14 cellular contexts compared by ENCODE assay signal in the genomic region with DNA sequence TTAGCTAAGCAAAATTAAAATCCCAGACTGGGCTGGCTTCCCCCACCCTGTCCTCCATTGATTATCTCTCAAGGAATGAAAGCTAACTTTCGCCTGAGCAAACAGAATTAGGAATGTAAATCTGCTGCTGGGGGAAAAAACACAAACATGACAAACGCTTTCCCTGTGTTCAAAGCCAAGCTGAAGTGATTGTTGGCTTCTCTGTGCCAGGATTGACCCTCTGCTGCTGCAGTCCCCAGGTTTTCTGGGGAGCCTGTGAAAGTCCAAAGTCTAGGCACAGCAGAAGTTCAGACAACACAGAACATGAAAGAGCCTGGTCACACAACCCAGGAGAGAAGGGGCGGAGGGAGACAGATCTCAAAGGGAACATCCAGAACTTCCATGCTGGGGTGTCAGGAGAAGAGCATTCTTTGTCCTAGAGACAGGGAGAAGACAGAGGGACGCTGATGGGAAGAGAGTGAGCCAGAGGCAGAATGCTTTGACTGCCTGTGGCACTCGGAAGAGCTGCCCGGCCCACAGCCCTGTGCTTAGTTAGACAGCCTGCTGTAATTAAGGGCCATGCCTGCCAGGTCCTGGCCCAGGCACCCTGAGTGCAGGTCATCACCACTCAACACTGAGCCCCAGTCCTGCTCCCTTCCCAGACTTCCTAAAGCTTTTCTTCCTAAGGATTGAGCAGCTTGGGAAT. TPM values are rescaled to one million over a fixed set of nuclear protein-coding genes. Genes with fewer than 3 reads are reported as not detected.
DNase-seq lines count a peak whose midpoint lies in the region; ATAC-seq and TF ChIP-seq lines count a peak whose summit lies in the region.
"Had no signal": no experiment of that assay in that cellular context is flagged by ENCODE, and none has a peak within 500 bp of the region (broad histone marks: within the 10 kb centered on the region; RNA-seq: fewer than 3 reads in every experiment).

No MANE protein-coding gene starts in this region.

- H3K9me3 ChIP-seq in breast epithelium (no peaks in the 10 kb centered on the region), mammary epithelial cell (replicated peaks; ENCODE audit: insufficient read depth, low read length) (no peaks in the 10 kb centered on the region), lower lobe of right lung (no peaks in the 10 kb centered on the region), Caco-2 (no peaks in the 10 kb centered on the region)
- H3K9me3 ChIP-seq: MG63, SJSA1, tibial artery had no signal

- H3K79me2 ChIP-seq in mammary epithelial cell (ENCODE audit: insufficient read depth, low read length): no peaks in the 10 kb centered on the region

- H3K4me3 ChIP-seq in breast epithelium: no peak overlapping the region
- H3K4me3 ChIP-seq in mammary epithelial cell (replicated peaks in 1 of 3; ENCODE audit: insufficient read depth in 1 of 3, low read depth in 2 of 3, low read length in 3 of 3): no peak overlapping the region
- no peak overlapping the region for H3K4me3 ChIP-seq in lower lobe of right lung
- H3K4me3 ChIP-seq in Caco-2 (ENCODE audit: low read depth, low read length): no peak overlapping the region
- H3K4me3 ChIP-seq: MG63, SJSA1, tibial artery had no signal

- H4K20me1 ChIP-seq in mammary epithelial cell (ENCODE audit: insufficient read depth, low read length): no peaks in the 10 kb centered on the region

- in situ Hi-C loops in mammary epithelial cell (cut with MboI; ENCODE audit: low sequenced_read_pairs in 2 of 2): no loop called here

- no peak overlapping the region for H2AFZ ChIP-seq in mammary epithelial cell (ENCODE audit: low read depth, low read length)

- peak overlapping the region; percentile 83 for H3K27ac Mint-ChIP-seq in activated naive CD8-positive, alpha-beta T cell
- H3K27ac Mint-ChIP-seq in Caco-2 (ENCODE audit: unreplicated experiment): no peak overlapping the region
- H3K27ac Mint-ChIP-seq: HFFc6 had no signal

- DNase-seq in breast epithelium (ENCODE audit: low spot score in 2 of 2) (no peak), mammary epithelial cell (no peak), lower lobe of right lung (no peak), substantia nigra (lab: John Stamatoyannopoulos, UW) (no peak), NCI-H1436 treated with DMSO at 0.1 percent for 48 hours (lab: John Stamatoyannopoulos, UW) (no peak), Caco-2 (no peak)
- DNase-seq: DMS79 treated with DMSO at 0.1 percent for 48 hours, HFFc6, mesendoderm, MG63, tibial artery had no signal

- H3K27ac ChIP-seq in breast epithelium: peak overlapping the region; percentile 65 to 93
- no peak overlapping the region for H3K27ac ChIP-seq in mammary epithelial cell (ENCODE audit: insufficient read depth, low read depth, low read length)
- H3K27ac ChIP-seq in lower lobe of right lung: peak overlapping the region; percentile 11
- H3K27ac ChIP-seq in substantia nigra (ENCODE audit: low read depth, low read length, poor library complexity, severe bottlenecking): peak overlapping the region; percentile 29
- H3K27ac ChIP-seq: SJSA1, tibial artery had no signal

- TF ChIP-seq CTCF in breast epithelium (IDR thresholded peaks at IDR 0.05) (no peak), mammary epithelial cell (conservative IDR thresholded peaks at IDR 0.05 in 1 of 2, IDR thresholded peaks at IDR 0.05 in 1 of 2; ENCODE audit: extremely low read depth in 1 of 2, insufficient read depth in 1 of 2, low read depth in 1 of 2, low read length in 2 of 2) (no peak), lower lobe of right lung (IDR thresholded peaks at IDR 0.05) (no peak), Caco-2 (IDR thresholded peaks at IDR 0.05; ENCODE audit: insufficient read depth in 1 of 2, low read depth in 1 of 2, low read length in 1 of 2, severe bottlenecking in 1 of 2, unreplicated experiment in 1 of 2) (no peak)

- H3K9me3 Mint-ChIP-seq in activated naive CD8-positive, alpha-beta T cell (ENCODE audit: low read depth): no peaks in the 10 kb centered on the region
- H3K9me3 Mint-ChIP-seq in Caco-2 (ENCODE audit: unreplicated experiment): no peaks in the 10 kb centered on the region
- H3K9me3 Mint-ChIP-seq: HFFc6 had no signal

- POLR2A ChIA-PET in Caco-2 (lab: Charles Lee): interaction anchor here (0.7 kb wide), 1 partner anchor 73 kb away, joined by 3 read pairs; no protein-coding TSS in a partner anchor

- H3K36me3 ChIP-seq in breast epithelium (no peaks in the 10 kb centered on the region), mammary epithelial cell (ENCODE audit: insufficient read depth, low read length) (no peaks in the 10 kb centered on the region), lower lobe of right lung (peaks cover 78% of the 10 kb centered on the region), Caco-2 (ENCODE audit: control insufficient read depth, insufficient read depth, low read length) (peaks cover 6% of the 10 kb centered on the region; the same call in 1 of the 2 replicates)

- H3K36me3 Mint-ChIP-seq in activated naive CD8-positive, alpha-beta T cell: no peaks in the 10 kb centered on the region
- H3K36me3 Mint-ChIP-seq in Caco-2 (ENCODE audit: insufficient read depth, unreplicated experiment): peaks cover 64% of the 10 kb centered on the region

- WGBS in mammary epithelial cell (ENCODE audit: low coverage, missing lambda C conversion rate): 68% methylated on average over 6 of the region's 6 CpGs

- TF ChIP-seq POLR2A in breast epithelium (IDR thresholded peaks at IDR 0.05): no peak

- no peaks in the 10 kb centered on the region for H3K27me3 Mint-ChIP-seq in activated naive CD8-positive, alpha-beta T cell
- no peaks in the 10 kb centered on the region for H3K27me3 Mint-ChIP-seq in Caco-2 (ENCODE audit: insufficient read depth, unreplicated experiment)

- BruUV-seq in mammary epithelial cell (replicated peaks; lab: Mats Ljungman, UMichigan): no TSS peak
- BruUV-seq in Caco-2 (replicated peaks; lab: Mats Ljungman, UMichigan): no TSS peak

- intact Hi-C loops in breast epithelium (cut with DNase I; ENCODE audit: low total_unique reads): no loop called here
- intact Hi-C loops in mammary epithelial cell (cut with micrococcal nuclease): no loop called here
- intact Hi-C loops in lower lobe of right lung (cut with DNase I): no loop called here
- intact Hi-C loops in Caco-2 (cut with micrococcal nuclease; ENCODE audit: unreplicated experiment): no loop called here

- H3K4me1 Mint-ChIP-seq in activated naive CD8-positive, alpha-beta T cell (ENCODE audit: low read depth): peaks cover 79% of the 10 kb centered on the region
- H3K4me1 Mint-ChIP-seq in Caco-2 (ENCODE audit: low read depth, unreplicated experiment): peaks cover 36% of the 10 kb centered on the region

- H3K4me1 ChIP-seq in breast epithelium (peaks cover 0 to 25% of the 10 kb centered on the region in 2 donors), mammary epithelial cell (ENCODE audit: insufficient read depth, low read length) (peaks cover 20% of the 10 kb centered on the region), lower lobe of right lung (peaks cover 44% of the 10 kb centered on the region), Caco-2 (peaks cover 22% of the 10 kb centered on the region)

- CTCF ChIA-PET in mammary epithelial cell (lab: Charles Lee; ENCODE audit: low non-redundant PET) (interaction anchor here (0.5 kb wide), 1 partner anchor 754 kb away, joined by 5 read pairs; no protein-coding TSS in a partner anchor), Caco-2 (lab: Charles Lee) (no interaction called here)

- ATAC-seq in lower lobe of right lung (no peak), HG03342 (IDR thresholded peaks at IDR 0.05; ENCODE audit: unreplicated experiment) (no peak)

- no peak overlapping the region for H3K4me3 Mint-ChIP-seq in activated naive CD8-positive, alpha-beta T cell
- no peak overlapping the region for H3K4me3 Mint-ChIP-seq in Caco-2 (ENCODE audit: unreplicated experiment)
- H3K4me3 Mint-ChIP-seq: HFFc6 had no signal

- H3K9ac ChIP-seq in mammary epithelial cell (ENCODE audit: insufficient read depth, low read length): no peak overlapping the region

- H3K4me2 ChIP-seq in mammary epithelial cell (ENCODE audit: insufficient read depth, low read depth, low read length): no peak overlapping the region

- no peaks in the 10 kb centered on the region for H3K27me3 ChIP-seq in breast epithelium
- no peaks in the 10 kb centered on the region for H3K27me3 ChIP-seq in mammary epithelial cell (ENCODE audit: insufficient read depth, low read length)
- no peaks in the 10 kb centered on the region for H3K27me3 ChIP-seq in lower lobe of right lung (ENCODE audit: low read depth)
- no peaks in the 10 kb centered on the region for H3K27me3 ChIP-seq in Caco-2 (replicated peaks; ENCODE audit: control insufficient read depth, insufficient read depth, low read length)
- H3K27me3 ChIP-seq: MG63, SJSA1, tibial artery had no signal

- dilution Hi-C loops in mammary epithelial cell (cut with HindIII; ENCODE audit: low sequenced_read_pairs): loop anchor here (5.0 kb wide), 1 partner anchor 63 kb away; no protein-coding TSS in a partner anchor

RNA-seq across cellular contexts. Expression of a gene that starts 6.9 kb away (rescaled TPM):
- total RNA-seq in breast epithelium (10 to 100 TPM; 15.4 to 49.6 (median 40.6) TPM), mammary epithelial cell (1 to 10 TPM; 7.2 to 8.3 TPM), lower lobe of right lung (25.8 TPM), Caco-2 (2022) (36.6 and 40.9 TPM in 2 replicates)
- 4.7 TPM for polyA plus RNA-seq in mammary epithelial cell
- 13.1 TPM for polyA minus RNA-seq in mammary epithelial cell

RNA-seq across cellular contexts. Expression of a gene that starts 47.0 kb away (rescaled TPM):
- total RNA-seq in breast epithelium (100 to 1,000 TPM in 1 of 3 donors, 10 to 100 TPM in 2; 43.3 to 109 (median 72.5) TPM), mammary epithelial cell (10 to 100 TPM in 1 of 2 donors, 1 to 10 TPM in 1; 2.9 to 14.2 TPM), lower lobe of right lung (54.9 TPM), Caco-2 (2022) (0.68 and 0.72 TPM in 2 replicates)
- 2.8 TPM for polyA plus RNA-seq in mammary epithelial cell
- polyA minus RNA-seq in mammary epithelial cell: 0.31 TPM
